ENCODE assay signal across 1 cellular context in the genomic region with DNA sequence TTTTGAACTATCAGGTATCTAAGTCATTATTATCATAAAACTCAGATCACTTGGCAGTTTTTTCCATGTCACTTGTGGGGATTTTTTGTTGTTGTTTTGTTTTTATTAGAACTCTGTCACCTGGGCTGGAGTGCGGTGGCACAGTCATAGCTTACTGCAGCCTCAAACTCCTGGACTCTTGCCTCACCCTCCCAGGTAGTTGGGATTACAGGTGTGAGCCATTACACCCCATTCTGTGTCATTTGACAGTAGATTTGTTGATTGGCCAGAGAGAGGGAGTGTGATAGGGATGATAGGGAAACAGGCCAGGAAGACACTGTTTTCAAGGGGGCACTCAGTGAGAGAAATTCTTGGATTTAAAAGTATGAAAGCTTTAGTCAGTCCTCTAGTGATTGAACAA.
TF ChIP-seq lines count a peak whose summit lies in the region.

No MANE protein-coding gene starts in this region.

TF ChIP-seq in HEK293, 187 proteins besides CTCF, POLR2A, EP300 and RAD21 (continued from another document):
- TF ChIP-seq, protein P1, sequence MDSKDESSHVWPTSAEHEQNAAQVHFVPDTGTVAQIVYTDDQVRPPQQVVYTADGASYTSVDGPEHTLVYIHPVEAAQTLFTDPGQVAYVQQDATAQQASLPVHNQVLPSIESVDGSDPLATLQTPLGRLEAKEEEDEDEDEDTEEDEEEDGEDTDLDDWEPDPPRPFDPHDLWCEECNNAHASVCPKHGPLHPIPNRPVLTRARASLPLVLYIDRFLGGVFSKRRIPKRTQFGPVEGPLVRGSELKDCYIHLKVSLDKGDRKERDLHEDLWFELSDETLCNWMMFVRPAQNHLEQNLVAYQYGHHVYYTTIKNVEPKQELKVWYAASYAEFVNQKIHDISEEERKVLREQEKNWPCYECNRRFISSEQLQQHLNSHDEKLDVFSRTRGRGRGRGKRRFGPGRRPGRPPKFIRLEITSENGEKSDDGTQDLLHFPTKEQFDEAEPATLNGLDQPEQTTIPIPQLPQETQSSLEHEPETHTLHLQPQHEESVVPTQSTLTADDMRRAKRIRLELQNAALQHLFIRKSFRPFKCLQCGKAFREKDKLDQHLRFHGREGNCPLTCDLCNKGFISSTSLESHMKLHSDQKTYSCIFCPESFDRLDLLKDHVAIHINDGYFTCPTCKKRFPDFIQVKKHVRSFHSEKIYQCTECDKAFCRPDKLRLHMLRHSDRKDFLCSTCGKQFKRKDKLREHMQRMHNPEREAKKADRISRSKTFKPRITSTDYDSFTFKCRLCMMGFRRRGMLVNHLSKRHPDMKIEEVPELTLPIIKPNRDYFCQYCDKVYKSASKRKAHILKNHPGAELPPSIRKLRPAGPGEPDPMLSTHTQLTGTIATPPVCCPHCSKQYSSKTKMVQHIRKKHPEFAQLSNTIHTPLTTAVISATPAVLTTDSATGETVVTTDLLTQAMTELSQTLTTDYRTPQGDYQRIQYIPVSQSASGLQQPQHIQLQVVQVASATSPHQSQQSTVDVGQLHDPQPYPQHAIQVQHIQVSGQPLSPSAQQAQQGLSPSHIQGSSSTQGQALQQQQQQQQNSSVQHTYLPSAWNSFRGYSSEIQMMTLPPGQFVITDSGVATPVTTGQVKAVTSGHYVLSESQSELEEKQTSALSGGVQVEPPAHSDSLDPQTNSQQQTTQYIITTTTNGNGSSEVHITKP (tag by site-specific recombination; IDR thresholded peaks at IDR 0.05): 0 out of 2 replicates have a peak, but pooled peaks have one; percentile 14
- no peak for TF ChIP-seq BCL11A (tag by site-specific recombination; IDR thresholded peaks at IDR 0.05; ENCODE audit: low read depth)
